In the genomic region with DNA sequence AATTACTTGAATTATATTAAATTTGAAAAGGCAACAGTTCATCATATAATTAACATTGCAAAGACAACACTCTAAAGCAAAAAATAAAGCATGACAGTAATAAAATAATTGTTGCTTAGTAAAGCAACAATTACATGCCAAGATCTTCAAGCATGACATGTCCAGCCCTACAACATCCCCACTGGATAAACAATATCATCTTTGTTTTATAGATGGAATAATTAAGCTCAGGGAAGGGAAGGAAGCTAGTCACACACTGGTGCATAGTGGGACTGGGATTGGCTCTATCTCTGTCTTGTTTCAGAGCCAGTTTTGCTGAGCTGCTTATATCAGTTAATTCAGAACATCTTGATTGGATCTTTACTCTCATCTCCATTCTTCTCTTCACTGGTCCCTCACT, we compare ENCODE assay signal across 25 cellular contexts.
"Had no signal": no experiment of that assay in that cellular context is flagged by ENCODE, and none has a peak within 500 bp of the region (broad histone marks: within the 10 kb centered on the region; RNA-seq: fewer than 3 reads in every experiment).

No MANE protein-coding gene starts in this region.

- H3K4me3 Mint-ChIP-seq: activated CD4-positive, alpha-beta T cell treated with anti-CD3 and anti-CD28 coated beads, Interleukin-2, amount 10 ng/mL, durations not matched to agents 24 days and 14 days; activated CD8-positive, alpha-beta T cell treated with anti-CD3 and anti-CD28 coated beads for 36 hours; activated naive CD4-positive, alpha-beta T cell treated with anti-CD3 and anti-CD28 coated beads, Interleukin-2, amount 50 U/mL, for 24 hours; activated naive CD8-positive, alpha-beta T cell treated with anti-CD3 and anti-CD28 coated beads, Interleukin-2, amount 10 ng/mL, durations not matched to agents 7 days and 5 days; activated T-cell treated with anti-CD3 and anti-CD28 coated beads, Interleukin-2, amount 50 U/mL, for 24 hours had no signal

- DNase-seq: activated CD4-positive, alpha-beta T cell treated with anti-CD3 and anti-CD28 coated beads, Interleukin-2, amount 10 ng/mL, durations not matched to agents 24 days and 14 days; activated CD4-positive, alpha-beta T cell treated with anti-CD3 and anti-CD28 coated beads, Interleukin-2, amount 50 U/mL, for 4 hours; activated CD8-positive, alpha-beta T cell treated with anti-CD3 and anti-CD28 coated beads for 36 hours; activated gamma-delta T cell; activated naive CD4-positive, alpha-beta T cell treated with Interleukin-2 at 50 U/mL for 16 hours; activated naive CD8-positive, alpha-beta T cell treated with anti-CD3 and anti-CD28 coated beads, Interleukin-2, amount 10 ng/mL, durations not matched to agents 7 days and 5 days; activated T-cell treated with anti-CD3 and anti-CD28 coated beads, Interleukin-2, amount 50 U/mL, for 24 hours; MM.1S; MV-4-11; NCI-H1092; NCI-H1436 treated with DMSO at 0.1 percent for 48 hours; NCI-H1694 treated with DMSO at 0.1 percent for 48 hours; NCI-H2029; NCI-H2171; NCI-H510A; NCI-H526; NCI-H748 treated with DMSO at 0.1 percent for 48 hours; NK-92 treated with Interleukin-12 subunit alpha and Interleukin-12 subunit beta, amount 100 ng/mL, for 24 hours; PC-3; Peyer's patch; RPMI8226; SIG-M5; T1000 had no signal

- H3K4me1 Mint-ChIP-seq: activated CD4-positive, alpha-beta T cell treated with anti-CD3 and anti-CD28 coated beads, Interleukin-2, amount 10 ng/mL, durations not matched to agents 24 days and 14 days; activated naive CD4-positive, alpha-beta T cell treated with anti-CD3 and anti-CD28 coated beads, Interleukin-2, amount 50 U/mL, for 24 hours; activated naive CD8-positive, alpha-beta T cell treated with anti-CD3 and anti-CD28 coated beads, Interleukin-2, amount 10 ng/mL, durations not matched to agents 7 days and 5 days had no signal

- H3K27me3 Mint-ChIP-seq: activated CD8-positive, alpha-beta T cell treated with anti-CD3 and anti-CD28 coated beads for 36 hours; activated naive CD4-positive, alpha-beta T cell treated with anti-CD3 and anti-CD28 coated beads, Interleukin-2, amount 50 U/mL, for 24 hours had no signal

- H3K36me3 Mint-ChIP-seq: activated naive CD4-positive, alpha-beta T cell treated with anti-CD3 and anti-CD28 coated beads, Interleukin-2, amount 50 U/mL, for 24 hours; activated naive CD8-positive, alpha-beta T cell treated with anti-CD3 and anti-CD28 coated beads, Interleukin-2, amount 10 ng/mL, durations not matched to agents 7 days and 5 days had no signal

- H3K9me3 Mint-ChIP-seq: activated CD4-positive, alpha-beta T cell treated with anti-CD3 and anti-CD28 coated beads, Interleukin-2, amount 10 ng/mL, durations not matched to agents 24 days and 14 days; activated CD8-positive, alpha-beta T cell treated with anti-CD3 and anti-CD28 coated beads for 36 hours; activated naive CD4-positive, alpha-beta T cell treated with anti-CD3 and anti-CD28 coated beads, Interleukin-2, amount 50 U/mL, for 24 hours; activated naive CD8-positive, alpha-beta T cell treated with anti-CD3 and anti-CD28 coated beads, Interleukin-2, amount 10 ng/mL, durations not matched to agents 7 days and 5 days; activated T-cell treated with anti-CD3 and anti-CD28 coated beads, Interleukin-2, amount 50 U/mL, for 24 hours; activated T-helper 2 cell treated with anti-CD3 and anti-CD28 coated beads, Interferon-gamma antibody, Interleukin-2, Interleukin-4, amounts not matched to agents 10 μg/mL and 5 μg/mL and 100 μg/mL, durations not matched to agents 14 hours and 24 hours and 36 hours had no signal

- ATAC-seq: activated CD8-positive, alpha-beta T cell treated with anti-CD3 and anti-CD28 coated beads for 36 hours; PC-3 had no signal

- H3K27ac Mint-ChIP-seq: activated CD4-positive, alpha-beta T cell treated with anti-CD3 and anti-CD28 coated beads, Interleukin-2, amount 10 ng/mL, durations not matched to agents 24 days and 14 days; activated CD8-positive, alpha-beta T cell treated with anti-CD3 and anti-CD28 coated beads for 36 hours; activated naive CD4-positive, alpha-beta T cell treated with anti-CD3 and anti-CD28 coated beads, Interleukin-2, amount 50 U/mL, for 24 hours; activated naive CD8-positive, alpha-beta T cell treated with anti-CD3 and anti-CD28 coated beads, Interleukin-2, amount 10 ng/mL, durations not matched to agents 7 days and 5 days; activated T-cell treated with anti-CD3 and anti-CD28 coated beads, Interleukin-2, amount 50 U/mL, for 24 hours; activated T-helper 2 cell treated with anti-CD3 and anti-CD28 coated beads, Interferon-gamma antibody, Interleukin-2, Interleukin-4, amounts not matched to agents 10 μg/mL and 5 μg/mL and 100 μg/mL, durations not matched to agents 14 hours and 24 hours and 36 hours had no signal
